In the genomic region with DNA sequence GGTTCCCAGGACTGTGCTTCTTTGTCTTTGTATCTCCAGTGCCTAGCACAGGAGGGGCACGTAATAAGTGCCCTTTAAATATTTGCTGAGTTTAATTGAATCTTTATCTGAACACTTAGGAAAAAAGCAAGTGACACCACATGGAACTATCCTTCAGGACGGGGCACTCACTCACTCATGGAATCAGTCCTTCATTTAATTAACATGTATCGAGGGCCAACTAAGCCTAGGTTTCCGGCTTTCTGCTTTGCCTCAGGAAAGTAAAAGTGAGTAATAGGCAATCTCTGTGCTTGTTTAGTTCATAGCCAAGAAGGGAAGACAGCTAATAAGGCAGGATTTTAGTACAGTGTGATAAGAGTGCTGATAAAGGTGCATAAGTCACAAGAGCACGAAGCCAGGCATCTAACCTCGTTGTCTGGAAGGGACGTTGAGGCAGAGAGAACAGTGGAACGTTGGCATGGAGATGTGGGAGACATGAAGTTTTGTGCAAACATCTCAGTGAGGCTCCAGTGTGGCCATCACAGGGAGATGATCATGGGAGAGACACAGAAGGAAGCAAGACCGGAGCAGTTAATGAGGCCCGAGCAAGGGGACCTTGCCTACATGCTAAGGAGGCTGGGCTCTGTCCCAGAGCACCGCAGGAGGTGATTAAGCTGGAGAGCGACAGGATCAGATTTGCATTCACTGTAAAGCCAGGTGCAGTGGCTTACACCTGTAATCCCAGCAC, we compare ENCODE assay signal across 16 cellular contexts. TPM values are rescaled to one million over a fixed set of nuclear protein-coding genes. Genes with fewer than 3 reads are reported as not detected.
"Had no signal": no experiment of that assay in that cellular context is flagged by ENCODE, and none has a peak within 500 bp of the region (broad histone marks: within the 10 kb centered on the region; RNA-seq: fewer than 3 reads in every experiment).

No MANE protein-coding gene starts in this region.

- ATAC-seq: activated CD8-positive, alpha-beta memory T cell treated with anti-CD3 and anti-CD28 coated beads, Interleukin-2, amount 10 ng/mL, durations not matched to agents 7 days and 5 days; esophagus mucosa; pancreas had no signal

- H3K9me3 ChIP-seq: adrenal gland, colonic mucosa, pancreas, sigmoid colon, thoracic aorta, upper lobe of right lung had no signal

- H3K27me3 ChIP-seq: colonic mucosa, pancreas, upper lobe of right lung had no signal

- H3K4me3 ChIP-seq: adrenal gland, colonic mucosa, pancreas, sigmoid colon, spleen, stomach, thoracic aorta, upper lobe of right lung had no signal

- DNase-seq: activated CD4-positive, alpha-beta T cell treated with anti-CD3 and anti-CD28 coated beads for 1 hour; activated CD4-positive, alpha-beta T cell treated with anti-CD3 and anti-CD28 coated beads, Interleukin-2, amount 50 U/mL, for 4 hours; activated CD8-positive, alpha-beta memory T cell treated with anti-CD3 and anti-CD28 coated beads, Interleukin-2, amount 10 ng/mL, durations not matched to agents 7 days and 5 days; activated naive CD4-positive, alpha-beta T cell treated with anti-CD3 and anti-CD28 coated beads, Interleukin-2, amount 50 U/mL, for 16 hours; activated T-cell treated with anti-CD3 and anti-CD28 coated beads, Interleukin-2, amount 50 U/mL, for 1 hour; adrenal gland; colonic mucosa; islet precursor cell; pancreas; sigmoid colon; spleen; stomach; upper lobe of right lung had no signal

- H3K4me1 ChIP-seq: adrenal gland, colonic mucosa, pancreas had no signal

- H3K36me3 ChIP-seq: adrenal gland, colonic mucosa, pancreas, sigmoid colon, spleen, stomach, thoracic aorta, upper lobe of right lung had no signal

- H3K27ac ChIP-seq: adrenal gland, colonic mucosa, pancreas, sigmoid colon, stomach, thoracic aorta, upper lobe of right lung had no signal

RNA-seq across cellular contexts. Expression of gene TRIM67, which starts 54.1 kb away (rescaled TPM):
- total RNA-seq: activated CD8-positive, alpha-beta memory T cell treated with anti-CD3 and anti-CD28 coated beads, Interleukin-2, amount 10 ng/mL, durations not matched to agents 7 days and 5 days; esophagus mucosa; lung microvascular endothelial cell; thoracic aorta; upper lobe of right lung had no signal
